ENCODE assay signal across 9 cellular contexts in the genomic region with DNA sequence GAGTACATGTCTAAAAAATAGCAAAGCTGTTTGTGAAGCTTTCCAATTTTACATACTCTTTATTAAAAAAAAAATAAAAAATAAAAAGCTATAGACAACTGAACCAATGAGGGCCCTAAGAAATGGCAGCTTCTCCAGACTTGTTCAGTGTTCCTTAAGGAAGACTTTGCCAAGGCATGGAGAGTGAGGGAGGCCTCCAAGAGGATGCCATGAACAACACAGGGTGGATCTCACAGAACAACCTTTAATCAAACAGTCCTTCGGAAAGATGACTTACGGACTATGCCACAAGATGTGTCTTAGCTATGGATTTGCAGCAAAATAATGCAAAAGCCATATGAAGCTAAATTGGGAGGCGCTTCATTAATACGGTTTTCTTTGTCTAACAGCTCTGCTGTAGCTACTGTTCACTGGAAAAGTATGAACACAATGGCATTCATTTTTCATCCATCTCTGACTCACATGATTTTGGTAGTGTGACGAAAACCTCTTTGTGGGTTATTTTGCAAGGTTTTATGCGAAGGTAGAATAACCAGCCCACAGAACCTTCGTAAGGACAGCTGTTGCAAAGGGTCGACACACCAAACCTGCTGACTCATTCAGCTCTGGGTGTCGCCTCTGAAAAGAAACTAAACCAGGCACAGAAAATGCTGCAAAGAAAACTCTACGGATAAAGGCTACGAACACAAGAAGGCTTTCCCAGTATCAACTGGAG. TPM values are rescaled to one million over a fixed set of nuclear protein-coding genes. Genes with fewer than 3 reads are reported as not detected.
DNase-seq lines count a peak whose midpoint lies in the region; ATAC-seq, FAIRE-seq and TF ChIP-seq lines count a peak whose summit lies in the region.
"Had no signal": no experiment of that assay in that cellular context is flagged by ENCODE, and none has a peak within 500 bp of the region (broad histone marks: within the 10 kb centered on the region; RNA-seq: fewer than 3 reads in every experiment).

No MANE protein-coding gene starts in this region.

- intact Hi-C loops in vagina (cut with DNase I): no loop called here

- FAIRE-seq in bronchial epithelial cell (lab: Jason Lieb, UNC): peak; percentile 28

- no peaks in the 10 kb centered on the region for H3K27me3 Mint-ChIP-seq in osteocyte (ENCODE audit: unreplicated experiment)

- H3K27ac Mint-ChIP-seq in osteocyte (ENCODE audit: unreplicated experiment): peak overlapping the region; percentile 97

- peak; percentile 85 for ATAC-seq in GM19397 (IDR thresholded peaks at IDR 0.05; ENCODE audit: unreplicated experiment)
- peak; percentile 74 for ATAC-seq in HG03520 (IDR thresholded peaks at IDR 0.05; ENCODE audit: unreplicated experiment)
- no peak for ATAC-seq in HG02840 (IDR thresholded peaks at IDR 0.05; ENCODE audit: low FRiP score, unreplicated experiment)

- H3K4me1 ChIP-seq in vagina: peaks cover 15% of the 10 kb centered on the region

- H3K36me3 Mint-ChIP-seq in osteocyte (ENCODE audit: unreplicated experiment): peaks cover 22% of the 10 kb centered on the region

- H3K4me3 Mint-ChIP-seq in osteocyte (ENCODE audit: unreplicated experiment): peak overlapping the region; percentile 73

- no peaks in the 10 kb centered on the region for H3K9me3 ChIP-seq in vagina

- TF ChIP-seq POLR2A in vagina (IDR thresholded peaks at IDR 0.05): no peak

- no peaks in the 10 kb centered on the region for H3K27me3 ChIP-seq in bronchial epithelial cell (ENCODE audit: control insufficient read depth, insufficient read depth, low read length)
- no peaks in the 10 kb centered on the region for H3K27me3 ChIP-seq in vagina

- H3K36me3 ChIP-seq in bronchial epithelial cell (ENCODE audit: control insufficient read depth, insufficient read depth, low read length) (peaks cover 6% of the 10 kb centered on the region), vagina (peaks cover 0 to 14% of the 10 kb centered on the region in 2 donors)

- H3K4me3 ChIP-seq in bronchial epithelial cell (ENCODE audit: low read depth, low read length): no peak overlapping the region
- no peak overlapping the region for H3K4me3 ChIP-seq in vagina
- H3K4me3 ChIP-seq: SK-N-MC had no signal

- no peaks in the 10 kb centered on the region for H3K9me3 Mint-ChIP-seq in osteocyte (ENCODE audit: unreplicated experiment)

- TF ChIP-seq CTCF in bronchial epithelial cell (IDR thresholded peaks at IDR 0.05; ENCODE audit: insufficient read depth, low read length, severe bottlenecking) (no peak), osteocyte (IDR thresholded peaks at IDR 0.05) (no peak), vagina (IDR thresholded peaks at IDR 0.05) (no peak)

- peaks cover 41% of the 10 kb centered on the region for H3K4me1 Mint-ChIP-seq in osteocyte (ENCODE audit: unreplicated experiment)

- no peak overlapping the region for H3K27ac ChIP-seq in vagina
- H3K27ac ChIP-seq: SK-N-MC had no signal

- DNase-seq in bronchial epithelial cell (ENCODE audit: low read depth): peak; percentile 94
- no peak for DNase-seq in osteocyte (ENCODE audit: extremely low spot score, unreplicated experiment)
- no peak for DNase-seq in OCI-M2 (lab: John Stamatoyannopoulos, UW; ENCODE audit: unreplicated experiment)
- DNase-seq in activated CD4-positive, CD25-positive, alpha-beta regulatory T cell treated with anti-CD3 and anti-CD28 coated beads, Interleukin-2, amount 50 U/mL, for 72 hours: no peak
- no peak for DNase-seq in vagina (ENCODE audit: extremely low spot score in 2 of 2)

RNA-seq across cellular contexts. Expression of a gene that starts 27.7 kb away (rescaled TPM):
- total RNA-seq in bronchial epithelial cell: 11.3 and 23.2 TPM in 2 replicates
- 49.2 and 50.0 TPM in 2 replicates for total RNA-seq in osteocyte
- total RNA-seq in vagina: 17.9 TPM
